ENCODE assay signal across 20 cellular contexts in genomic region chr9:136333486-136333885, GRCh38. TPM values are rescaled to one million over a fixed set of nuclear protein-coding genes. Genes with fewer than 3 reads are reported as not detected.
A peak's percentile ranks its signal among the peaks of the same experiment; 100 is the strongest.
DNase-seq lines count a peak whose midpoint lies in the region; ATAC-seq, FAIRE-seq and TF ChIP-seq lines count a peak whose summit lies in the region.
"Had no signal": no experiment of that assay in that cellular context is flagged by ENCODE, and none has a peak within 500 bp of the region (broad histone marks: within the 10 kb centered on the region; RNA-seq: fewer than 3 reads in every experiment).

No MANE protein-coding gene starts in this region.

- peak; percentile 19 for DNase-seq in left ventricle myocardium superior
- DNase-seq in cardiac septum (ENCODE audit: low spot score), result no peak
- peak; percentile 77 for DNase-seq in H7
- no peak for DNase-seq in H1 (ENCODE audit: low read depth in 1 of 2, low spot score in 2 of 2)
- peak in 1 of 2 donors; percentile 73 for DNase-seq in upper lobe of left lung
- DNase-seq in HCEC 1CT, result no peak
- DNase-seq: AML-193; CD4-positive, alpha-beta memory T cell; DMS153; DMS79; GDM1 had no signal

- peaks cover 0 to 8% of the 10 kb centered on the region in 2 experiments for H4K20me1 ChIP-seq in H1 (replicated peaks in 1 of 2; ENCODE audit: control insufficient read depth in 1 of 2, insufficient read depth in 2 of 2, low read length in 2 of 2)

- CTCF ChIA-PET in H1 (lab: Charles Lee; ENCODE audit: partially characterized antibody), result interaction anchor here (0.7 to 3.7 kb wide), 5 partner anchors 10 to 88 kb away, joined by 3 to 20 read pairs (median 4); partner anchors contain the start of gene QSOX2

- H3K4me2 ChIP-seq in H1 (ENCODE audit: insufficient read depth in 1 of 2, low read depth in 2 of 2, low read length in 2 of 2), result no peak overlapping the region
- H3K4me2 ChIP-seq: A549 had no signal

- no peak overlapping the region for H2BK15ac ChIP-seq in H1 (ENCODE audit: low read length)

- TF ChIP-seq CTCF in H1 (IDR thresholded peaks at IDR 0.05; ENCODE audit: control extremely low read depth in 1 of 3, insufficient read depth in 1 of 3, low read depth in 1 of 3, low read length in 3 of 3), result no peak
- TF ChIP-seq CTCF in upper lobe of left lung (IDR thresholded peaks at IDR 0.05), result no peak

- H2AFZ ChIP-seq in H1 (ENCODE audit: low read length), result no peak overlapping the region

- ATAC-seq in left ventricle myocardium superior, result no peak
- no peak for ATAC-seq in upper lobe of left lung (ENCODE audit: low FRiP score in 2 of 2)
- ATAC-seq in GM19023 (IDR thresholded peaks at IDR 0.05; ENCODE audit: unreplicated experiment), result no peak
- ATAC-seq: A549, HCT116 had no signal

- H4K5ac ChIP-seq in H1 (ENCODE audit: insufficient read length, low read depth, low read length), result no peak overlapping the region

- H3K23ac ChIP-seq in H1 (ENCODE audit: insufficient read length), result no peak overlapping the region

- no peak overlapping the region for H3K56ac ChIP-seq in H1 (replicated peaks; ENCODE audit: insufficient read length, low read depth, low read length)

- H3K27me3 ChIP-seq in H7 (ENCODE audit: control insufficient read depth, insufficient read depth, low read length), result no peaks in the 10 kb centered on the region
- no peaks in the 10 kb centered on the region for H3K27me3 ChIP-seq in H1 (replicated peaks in 1 of 4; ENCODE audit: control insufficient read depth in 3 of 4, extremely low read depth in 1 of 4, insufficient read depth in 3 of 4, low read length in 3 of 4)
- no peaks in the 10 kb centered on the region for H3K27me3 ChIP-seq in upper lobe of left lung

- H4K8ac ChIP-seq in H1 (ENCODE audit: extremely low read depth, insufficient read depth, low read length), result peak overlapping the region; percentile 3; the same call in 1 of the 2 replicates

- TF ChIP-seq EP300 in H1 (IDR thresholded peaks at IDR 0.05; ENCODE audit: borderline replicate concordance in 1 of 2, low read depth in 2 of 2, low read length in 2 of 2) (no peak), upper lobe of left lung (IDR thresholded peaks at IDR 0.05) (no peak)

- no peak overlapping the region for H3K4ac ChIP-seq in H1 (replicated peaks; ENCODE audit: insufficient read length, low read depth, low read length)

- H3K9ac ChIP-seq in H1 (replicated peaks in 1 of 4; ENCODE audit: extremely low read depth in 1 of 4, low read depth in 3 of 4, low read length in 3 of 4), result no peak overlapping the region

- H3K23me2 ChIP-seq in H1 (ENCODE audit: low read depth, low read length), result no peaks in the 10 kb centered on the region

- H2AK5ac ChIP-seq in H1 (ENCODE audit: low read depth, low read length), result no peak overlapping the region

- H2BK5ac ChIP-seq in H1 (ENCODE audit: low read depth, low read length), result peak overlapping the region; percentile 21; the same call in 1 of the 2 replicates

- H3K79me1 ChIP-seq in H1 (ENCODE audit: low read depth, low read length), result 0 out of 2 replicates have a peak, but pooled peaks cover 2% of the 10 kb centered on the region

- TF ChIP-seq POLR2A in H1 (IDR thresholded peaks at IDR 0.05; ENCODE audit: control extremely low read depth in 1 of 2, low read depth in 2 of 2, low read length in 2 of 2), result no peak
- no peak for TF ChIP-seq POLR2A in upper lobe of left lung (IDR thresholded peaks at IDR 0.05)

- intact Hi-C loops in left ventricle myocardium superior (cut with micrococcal nuclease) (no loop called here), cardiac septum (cut with DNase I) (no loop called here)

- H3K14ac ChIP-seq in H1 (ENCODE audit: insufficient read length), result no peak overlapping the region

- H3K9me3 ChIP-seq in H1 (ENCODE audit: insufficient read depth in 2 of 2, low read depth in 1 of 2, low read length in 1 of 2), result no peaks in the 10 kb centered on the region
- no peaks in the 10 kb centered on the region for H3K9me3 ChIP-seq in upper lobe of left lung
- H3K9me3 ChIP-seq: A549 had no signal

- no peak overlapping the region for H3K18ac ChIP-seq in H1 (ENCODE audit: extremely low read depth, low read length)

- H3K27ac ChIP-seq in H1 (ENCODE audit: low read depth, low read length) (no peak overlapping the region; the same call in 1 of the 2 replicates), upper lobe of left lung (peak overlapping the region in 3 of 4 donors; percentile 2 to 73 (median 16))
- H3K27ac ChIP-seq: 22Rv1, A549 had no signal

- H2BK20ac ChIP-seq in H1 (ENCODE audit: low read length), result no peak overlapping the region

- H3K4me1 ChIP-seq in H1 (replicated peaks in 1 of 4; ENCODE audit: control insufficient read depth in 3 of 4, insufficient read depth in 4 of 4, low read length in 3 of 4) (peaks cover 0 to 10% (median 2%) of the 10 kb centered on the region in 4 experiments; a peak in 3 of 7 replicates), upper lobe of left lung (peaks cover 6 to 19% (median 7%) of the 10 kb centered on the region in 4 donors)

- no peak overlapping the region for H4K91ac ChIP-seq in H1 (replicated peaks; ENCODE audit: insufficient read length, low read length)

- no peak overlapping the region for H2BK120ac ChIP-seq in H1 (replicated peaks; ENCODE audit: low read depth, low read length)

- no peaks in the 10 kb centered on the region for H3K79me2 ChIP-seq in H1 (ENCODE audit: control insufficient read depth in 1 of 2, insufficient read depth in 2 of 2, low read length in 2 of 2)

- H3K4me3 ChIP-seq in H7 (ENCODE audit: insufficient read depth, low read depth, low read length) (no peak overlapping the region), H1 (ENCODE audit: extremely low read depth in 1 of 4, insufficient read depth in 2 of 4, low read depth in 3 of 4, low read length in 4 of 4) (no peak overlapping the region), upper lobe of left lung (no peak overlapping the region)
- H3K4me3 ChIP-seq: A549 had no signal

- H2BK12ac ChIP-seq in H1 (ENCODE audit: low read depth, low read length), result no peak overlapping the region

- POLR2A ChIA-PET in H1 (lab: Charles Lee; ENCODE audit: partially characterized antibody), result interaction anchor here (0.7 to 1.8 kb wide), 3 partner anchors 10 to 388 kb away, joined by 3 to 7 read pairs (median 4); no protein-coding TSS in a partner anchor

- no peak for FAIRE-seq in H1 (lab: Jason Lieb, UNC)
- FAIRE-seq: A549, GM12892 had no signal

- H3K36me3 ChIP-seq in H7 (replicated peaks; ENCODE audit: control insufficient read depth, insufficient read depth, low read length) (no peaks in the 10 kb centered on the region), H1 (ENCODE audit: control insufficient read depth in 2 of 4, insufficient read depth in 4 of 4, low read length in 3 of 4) (peaks cover 0 to 4% (median 0%) of the 10 kb centered on the region in 4 experiments; a peak in 2 of 8 replicates), upper lobe of left lung (peaks cover 0 to 22% (median 7%) of the 10 kb centered on the region in 4 donors)

- no peak for TF ChIP-seq RAD21 in H1 (IDR thresholded peaks at IDR 0.05 in 1 of 2, conservative IDR thresholded peaks at IDR 0.05 in 1 of 2; ENCODE audit: low read depth in 2 of 2, low read length in 2 of 2)

- 90% methylated on average over 9 of the region's 17 CpGs; no CpG with 5 or more reads in 1 of the 2 experiments for WGBS in H1 (ENCODE audit: extremely low coverage in 1 of 2, insufficient coverage in 1 of 2, insufficient read length in 1 of 2, insufficient replicate concordance in 2 of 2, low coverage in 1 of 2, low lambda C conversion rate in 2 of 2, missing lambda C conversion rate in 1 of 2), 2 experiments
- WGBS in upper lobe of left lung, 2 donors, result 90 to 98% methylated on average over 6 to 15 of the region's 17 CpGs

RNA-seq across cellular contexts. Expression of gene GPSM1, which starts 6.1 kb away (rescaled TPM):
- total RNA-seq in left ventricle myocardium superior (61.7 TPM), cardiac septum (35.1 TPM), upper lobe of left lung (10 to 100 TPM; 10.0 to 78.6 (median 24.2) TPM)
- total RNA-seq in H7 (2014; rRNA removed; shearing (Covaris generic)), result 17.3 and 22.2 TPM in 2 replicates
- 15.7 and 18.0 TPM in 2 replicates for total RNA-seq in H1 (2021; fragmentation: NEBNext Ultra II Directional; extraction: Animal tissue kit (Norgen Biotek cat#: 25700))
- 12.8 and 19.8 TPM in 2 replicates for polyA plus RNA-seq in H1 (2011; rRNA removed)
- 13.8 TPM for polyA plus RNA-seq in H1 (2011; cell fraction: cytosol; rRNA removed)
- polyA plus RNA-seq in H1 (2011; cell fraction: nucleus; rRNA removed), result 39.2 TPM
- 9.3 to 15.2 TPM (median 14.5 TPM) in 4 replicates for polyA plus RNA-seq in H1 (2012, experiment 1 of 2)
- 12.0 TPM for polyA plus RNA-seq in H1 (2012, experiment 2 of 2)
- polyA plus RNA-seq in H1 (2013, experiment 1 of 2), result 14.4 TPM
- polyA plus RNA-seq in H1 (2013, experiment 2 of 2), result 13.9 TPM
- polyA minus RNA-seq in H1 (2011; rRNA and poly(A)+ RNA removed), result 3.5 and 4.2 TPM in 2 replicates
- 12.7 TPM for polyA minus RNA-seq in H1 (2011; cell fraction: cytosol; rRNA and poly(A)+ RNA removed)
- polyA minus RNA-seq in H1 (2011; cell fraction: nucleus; rRNA and poly(A)+ RNA removed), result 11.2 TPM

RNA-seq across cellular contexts. Expression of gene CCDC187, which starts 29.6 kb away (rescaled TPM):
- not detected for total RNA-seq in left ventricle myocardium superior
- total RNA-seq in cardiac septum, result 0.03 TPM
- 0.04 TPM in 1 of 2 replicates, not detected in the other for total RNA-seq in H7 (2014; rRNA removed; shearing (Covaris generic))
- total RNA-seq in H1 (2021; fragmentation: NEBNext Ultra II Directional; extraction: Animal tissue kit (Norgen Biotek cat#: 25700)), result not detected in 2 replicates
- polyA plus RNA-seq in H1 (2011; rRNA removed), result 0.02 TPM in 2 replicates
- 0.01 TPM for polyA plus RNA-seq in H1 (2011; cell fraction: cytosol; rRNA removed)
- polyA plus RNA-seq in H1 (2011; cell fraction: nucleus; rRNA removed), result 0.07 TPM
- 0.03 TPM in 2 of 4 replicates, not detected in the others for polyA plus RNA-seq in H1 (2012, experiment 1 of 2)
- 0.03 TPM for polyA plus RNA-seq in H1 (2012, experiment 2 of 2)
- 0.02 TPM for polyA plus RNA-seq in H1 (2013, experiment 1 of 2)
- under 0.01 TPM for polyA plus RNA-seq in H1 (2013, experiment 2 of 2)
- polyA minus RNA-seq in H1 (2011; rRNA and poly(A)+ RNA removed), result 0.06 TPM in 1 of 2 replicates, not detected in the other
- not detected for polyA minus RNA-seq in H1 (2011; cell fraction: cytosol; rRNA and poly(A)+ RNA removed)
- polyA minus RNA-seq in H1 (2011; cell fraction: nucleus; rRNA and poly(A)+ RNA removed), result not detected
- 10 to 100 TPM in 3 of 6 donors, 1 to 10 TPM in 2, under 1 TPM in 1; 0.17 to 22.3 (median 10.0) TPM for total RNA-seq in upper lobe of left lung
- total RNA-seq: CD4-positive, alpha-beta memory T cell; Daoy; H4 had no signal
- polyA plus RNA-seq: BJ; CD14-positive monocyte; CD4-positive, alpha-beta memory T cell had no signal

RNA-seq across cellular contexts. Expression of gene DNLZ, which starts 30.1 kb away (rescaled TPM):
- total RNA-seq in left ventricle myocardium superior (40.2 TPM), cardiac septum (34.1 TPM), upper lobe of left lung (10 to 100 TPM in 5 of 6 donors, 1 to 10 TPM in 1; 5.2 to 35.9 (median 19.4) TPM)
- total RNA-seq in H7 (2014; rRNA removed; shearing (Covaris generic)), result 11.2 and 20.2 TPM in 2 replicates
- 17.9 and 19.0 TPM in 2 replicates for total RNA-seq in H1 (2021; fragmentation: NEBNext Ultra II Directional; extraction: Animal tissue kit (Norgen Biotek cat#: 25700))
- 11.6 and 13.6 TPM in 2 replicates for polyA plus RNA-seq in H1 (2011; rRNA removed)
- 19.7 TPM for polyA plus RNA-seq in H1 (2011; cell fraction: cytosol; rRNA removed)
- polyA plus RNA-seq in H1 (2011; cell fraction: nucleus; rRNA removed), result 13.9 TPM
- polyA plus RNA-seq in H1 (2012, experiment 1 of 2), result 6.2 to 15.0 TPM (median 13.2 TPM) in 4 replicates
- polyA plus RNA-seq in H1 (2012, experiment 2 of 2), result 11.1 TPM
- polyA plus RNA-seq in H1 (2013, experiment 1 of 2), result 14.6 TPM
- polyA plus RNA-seq in H1 (2013, experiment 2 of 2), result 15.8 TPM
- 0.61 and 1.1 TPM in 2 replicates for polyA minus RNA-seq in H1 (2011; rRNA and poly(A)+ RNA removed)
- 3.7 TPM for polyA minus RNA-seq in H1 (2011; cell fraction: cytosol; rRNA and poly(A)+ RNA removed)
- 10.4 TPM for polyA minus RNA-seq in H1 (2011; cell fraction: nucleus; rRNA and poly(A)+ RNA removed)

RNA-seq across cellular contexts. Expression of gene CARD9, which starts 40.0 kb away (rescaled TPM):
- total RNA-seq in left ventricle myocardium superior (0.79 TPM), cardiac septum (0.70 TPM), upper lobe of left lung (10 to 100 TPM in 5 of 6 donors, 1 to 10 TPM in 1; 3.5 to 30.4 (median 16.8) TPM)
- 0.15 and 0.28 TPM in 2 replicates for total RNA-seq in H7 (2014; rRNA removed; shearing (Covaris generic))
- total RNA-seq in H1 (2021; fragmentation: NEBNext Ultra II Directional; extraction: Animal tissue kit (Norgen Biotek cat#: 25700)), result 0.88 and 1.1 TPM in 2 replicates
- 0.13 and 0.15 TPM in 2 replicates for polyA plus RNA-seq in H1 (2011; rRNA removed)
- 0.26 TPM for polyA plus RNA-seq in H1 (2011; cell fraction: cytosol; rRNA removed)
- 1.7 TPM for polyA plus RNA-seq in H1 (2011; cell fraction: nucleus; rRNA removed)
- polyA plus RNA-seq in H1 (2012, experiment 1 of 2), result 0.57 to 0.92 TPM (median 0.67 TPM) in 4 replicates
- 0.22 TPM for polyA plus RNA-seq in H1 (2012, experiment 2 of 2)
- polyA plus RNA-seq in H1 (2013, experiment 1 of 2), result 0.10 TPM
- 0.17 TPM for polyA plus RNA-seq in H1 (2013, experiment 2 of 2)
- 0.07 TPM in 1 of 2 replicates, not detected in the other for polyA minus RNA-seq in H1 (2011; rRNA and poly(A)+ RNA removed)
- not detected for polyA minus RNA-seq in H1 (2011; cell fraction: cytosol; rRNA and poly(A)+ RNA removed)
- 0.90 TPM for polyA minus RNA-seq in H1 (2011; cell fraction: nucleus; rRNA and poly(A)+ RNA removed)

Comparison
In these comparisons a context has a peak if more than half of its experiments do, and no peak if none do; other contexts are left out.
1. DNase-seq: peak in left ventricle myocardium superior (single experiment) and H7 (single experiment); none in cardiac septum (single experiment), H1 (0 of 2) and HCEC 1CT (single experiment).